ENCODE assay signal across 16 cellular contexts in the genomic region with DNA sequence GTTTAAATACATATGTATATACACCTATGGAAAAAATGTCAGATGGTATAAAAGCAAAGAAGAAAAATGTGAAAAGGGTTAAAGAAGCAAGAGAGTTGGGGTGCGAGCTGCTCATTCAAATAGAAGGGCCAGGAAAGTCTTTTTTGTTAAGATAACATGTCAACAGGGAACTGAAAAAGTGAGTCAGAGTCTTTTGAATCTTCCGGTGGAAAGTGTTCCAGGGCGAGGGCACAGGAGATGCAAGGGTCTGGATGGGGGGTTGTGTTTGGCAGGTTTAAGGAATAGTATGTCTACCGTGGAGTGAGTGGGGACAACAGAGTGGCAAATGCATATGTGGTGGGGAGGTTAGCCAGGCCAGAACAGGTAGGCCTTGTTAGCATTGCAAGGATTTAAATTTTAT. TPM values are rescaled to one million over a fixed set of nuclear protein-coding genes. Genes with fewer than 3 reads are reported as not detected.
"Had no signal": no experiment of that assay in that cellular context is flagged by ENCODE, and none has a peak within 500 bp of the region (broad histone marks: within the 10 kb centered on the region; RNA-seq: fewer than 3 reads in every experiment).

No MANE protein-coding gene starts in this region.

- H3K36me3 Mint-ChIP-seq: mesothelial cell of epicardium had no signal

- H3K36me3 ChIP-seq: esophagus muscularis mucosa, heart left ventricle had no signal

- H3K4me3 Mint-ChIP-seq: activated CD8-positive, alpha-beta T cell treated with anti-CD3 and anti-CD28 coated beads, Interleukin-2, amount 10 ng/mL, durations not matched to agents 7 days and 5 days; activated T-helper 1 cell treated with anti-CD3 and anti-CD28 coated beads, Interleukin-12 subunit alpha, Interleukin-12 subunit beta, Interleukin-2, Interleukin-4 antibody, amounts not matched to agents 30 ng/mL and 10 ng/mL and 1 ng/mL, durations not matched to agents 14 hours and 24 hours and 36 hours; mesothelial cell of epicardium; T-helper 2 cell treated with Interferon-gamma antibody and Interleukin-4, amounts not matched to agents 5 μg/mL and 100 μg/mL, for 36 hours had no signal

- H3K27ac ChIP-seq: esophagus muscularis mucosa, heart left ventricle had no signal

- DNase-seq: activated CD4-positive, alpha-beta T cell treated with anti-CD3 and anti-CD28 coated beads for 4 hours; activated CD8-positive, alpha-beta memory T cell treated with anti-CD3 and anti-CD28 coated beads, Interleukin-2, amount 50 U/mL, for 48 hours; activated CD8-positive, alpha-beta T cell treated with anti-CD3 and anti-CD28 coated beads, Interleukin-2, amount 10 ng/mL, durations not matched to agents 7 days and 5 days; activated naive CD4-positive, alpha-beta T cell; aorta; heart left ventricle; kidney; right cardiac atrium; small intestine; SW 1271 had no signal

- ATAC-seq: activated CD8-positive, alpha-beta T cell treated with anti-CD3 and anti-CD28 coated beads, Interleukin-2, amount 10 ng/mL, durations not matched to agents 7 days and 5 days; heart left ventricle had no signal

- H3K4me3 ChIP-seq: esophagus muscularis mucosa, heart left ventricle had no signal

- H3K9me3 ChIP-seq: esophagus muscularis mucosa, heart left ventricle had no signal

- FAIRE-seq: endometrium, kidney, small intestine had no signal

- H3K27me3 ChIP-seq: esophagus muscularis mucosa, heart left ventricle had no signal

- H3K9me3 Mint-ChIP-seq: activated T-helper 1 cell treated with anti-CD3 and anti-CD28 coated beads, Interleukin-12 subunit alpha, Interleukin-12 subunit beta, Interleukin-2, Interleukin-4 antibody, amounts not matched to agents 30 ng/mL and 10 ng/mL and 1 ng/mL, durations not matched to agents 14 hours and 24 hours and 36 hours; mesothelial cell of epicardium; T-helper 2 cell treated with Interferon-gamma antibody and Interleukin-4, amounts not matched to agents 5 μg/mL and 100 μg/mL, for 36 hours had no signal

- H3K27ac Mint-ChIP-seq: activated CD8-positive, alpha-beta T cell treated with anti-CD3 and anti-CD28 coated beads, Interleukin-2, amount 10 ng/mL, durations not matched to agents 7 days and 5 days; activated T-helper 1 cell treated with anti-CD3 and anti-CD28 coated beads, Interleukin-12 subunit alpha, Interleukin-12 subunit beta, Interleukin-2, Interleukin-4 antibody, amounts not matched to agents 30 ng/mL and 10 ng/mL and 1 ng/mL, durations not matched to agents 14 hours and 24 hours and 36 hours; mesothelial cell of epicardium; progenitor cell of endocrine pancreas; T-helper 2 cell treated with Interferon-gamma antibody and Interleukin-4, amounts not matched to agents 5 μg/mL and 100 μg/mL, for 36 hours had no signal

RNA-seq across cellular contexts. Expression of a gene that starts 22.2 kb away (rescaled TPM):
- total RNA-seq: activated CD8-positive, alpha-beta T cell treated with anti-CD3 and anti-CD28 coated beads, Interleukin-2, amount 10 ng/mL, durations not matched to agents 7 days and 5 days had no signal
